ENCODE assay signal across 9 cellular contexts in the genomic region with DNA sequence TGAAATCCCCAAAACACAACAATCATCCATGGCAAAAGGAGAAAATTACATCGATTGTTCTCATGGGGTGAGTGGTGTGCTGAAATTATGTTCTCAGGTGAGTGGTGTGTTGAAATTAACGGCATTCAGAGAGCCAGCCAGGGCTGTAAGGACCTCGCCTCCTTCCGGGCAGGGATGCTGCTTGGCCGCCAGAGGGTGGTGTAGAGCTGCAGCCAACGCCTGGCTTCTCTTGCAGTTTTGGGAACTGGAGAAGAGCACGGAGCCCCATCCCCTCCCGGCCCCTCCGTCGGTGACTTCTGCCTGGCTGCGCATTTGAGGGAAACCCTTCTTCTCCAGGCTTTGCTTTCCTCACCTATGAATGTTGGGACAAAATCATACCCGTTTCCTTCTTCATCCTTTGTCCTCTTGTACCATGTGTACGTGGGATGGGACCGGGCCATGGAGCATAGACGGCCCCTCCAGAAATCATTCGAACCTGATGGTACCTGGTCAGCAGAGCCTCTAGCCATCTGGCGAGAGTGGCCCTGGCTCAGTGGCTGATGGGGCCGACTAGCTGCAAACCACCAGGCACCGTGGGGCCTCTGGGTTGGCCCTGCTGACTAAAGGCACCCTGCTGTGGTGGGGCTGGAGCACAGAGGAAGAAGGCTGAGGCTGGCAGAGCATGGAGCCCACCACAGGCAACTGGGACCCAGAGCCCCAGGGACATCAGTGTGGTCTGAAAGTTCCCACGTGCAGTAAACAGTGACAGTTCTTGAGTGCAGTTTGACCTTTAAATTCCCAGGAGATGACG. TPM values are rescaled to one million over a fixed set of nuclear protein-coding genes. Genes with fewer than 3 reads are reported as not detected.
A peak's percentile ranks its signal among the peaks of the same experiment; 100 is the strongest.
DNase-seq lines count a peak whose midpoint lies in the region; TF ChIP-seq lines count a peak whose summit lies in the region.
"Had no signal": no experiment of that assay in that cellular context is flagged by ENCODE, and none has a peak within 500 bp of the region (broad histone marks: within the 10 kb centered on the region; RNA-seq: fewer than 3 reads in every experiment).

No MANE protein-coding gene starts in this region.

- no peak overlapping the region for H3K4me3 ChIP-seq in dorsolateral prefrontal cortex

- no peak overlapping the region for H3K27ac ChIP-seq in dorsolateral prefrontal cortex
- H3K27ac ChIP-seq: epithelial cell of prostate had no signal

- TF ChIP-seq CTCF in dorsolateral prefrontal cortex (IDR thresholded peaks at IDR 0.05 in 54 of 56, conservative IDR thresholded peaks at IDR 0.05 in 2 of 56; ENCODE audit: low read depth in 1 of 56, partially characterized antibody in 56 of 56), result peak; percentile 64 to 95 (median 87)

- intact Hi-C loops in dorsolateral prefrontal cortex (cut with DNase I), result loop anchor here (2.0 kb wide), 1 partner anchor 126 kb away; no protein-coding TSS in a partner anchor

- no peaks in the 10 kb centered on the region for H3K27me3 ChIP-seq in dorsolateral prefrontal cortex

- DNase-seq in GM04504 (ENCODE audit: low read depth) (peak; percentile 23), HCEC 1CT (peak; percentile 13), NCI-H146 treated with DMSO at 0.1 percent for 48 hours (lab: John Stamatoyannopoulos, UW; ENCODE audit: unreplicated experiment) (peak; percentile 10), dorsolateral prefrontal cortex (peak in 9 of 10 donors; percentile 43 to 81 (median 66)), medulla oblongata (ENCODE audit: extremely low spot score) (peak; percentile 54), NCI-H2107 (lab: John Stamatoyannopoulos, UW) (no peak)
- peak; percentile 74 for DNase-seq in activated CD4-positive, alpha-beta T cell treated with anti-CD3 and anti-CD28 coated beads for 48 hours
- DNase-seq in stimulated activated CD8-positive, alpha-beta memory T cell treated with anti-CD3 and anti-CD28 coated beads, Interleukin-4, amount 100 ng/mL, for 24 hours (ENCODE audit: low read depth), result peak; percentile 28

RNA-seq across cellular contexts. Expression of gene TRMT44, which starts 28.4 kb away (rescaled TPM):
- total RNA-seq in dorsolateral prefrontal cortex, result 10 to 100 TPM; 24.4 to 65.0 (median 40.3) TPM

RNA-seq across cellular contexts. Expression of gene ACOX3, which starts 28.4 kb away (rescaled TPM):
- total RNA-seq in dorsolateral prefrontal cortex, result 10 to 100 TPM; 22.8 to 47.3 (median 34.4) TPM
